In the genomic region with DNA sequence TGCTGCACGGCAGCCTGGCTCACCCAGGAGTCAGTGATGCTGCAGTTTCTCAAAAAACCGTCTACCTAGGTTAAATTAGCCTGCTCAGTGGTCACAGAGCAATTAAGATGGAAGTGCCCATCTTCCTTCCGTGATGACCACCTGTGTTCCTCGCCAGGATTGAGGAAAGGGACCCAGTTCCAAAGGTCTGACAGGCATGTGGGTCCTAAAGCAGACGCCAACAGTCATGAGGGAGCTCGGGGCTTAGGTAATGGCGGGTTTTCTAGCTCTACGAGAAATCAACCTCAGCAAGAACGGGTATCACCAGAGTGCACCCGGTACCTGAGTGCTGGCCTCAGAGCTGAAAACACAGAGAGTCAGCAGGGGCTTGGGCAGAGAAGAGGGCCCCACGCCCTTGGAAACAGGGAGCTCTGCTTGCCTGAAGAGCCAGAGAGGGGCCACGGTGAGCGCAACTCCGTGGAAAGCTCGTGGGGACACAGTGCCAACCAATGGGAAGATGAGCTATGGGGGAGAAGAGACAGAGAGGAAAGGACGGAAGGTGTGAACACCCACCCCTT, we compare ENCODE assay signal across 8 cellular contexts. TPM values are rescaled to one million over a fixed set of nuclear protein-coding genes. Genes with fewer than 3 reads are reported as not detected.
A peak's percentile ranks its signal among the peaks of the same experiment; 100 is the strongest.
DNase-seq lines count a peak whose midpoint lies in the region; ATAC-seq and TF ChIP-seq lines count a peak whose summit lies in the region.

No MANE protein-coding gene starts in this region.

- H3K4me1 ChIP-seq in IMR-90 (ENCODE audit: control insufficient read depth, insufficient read depth, low read length) (peaks cover 8% of the 10 kb centered on the region), neural progenitor cell (peaks cover 21% of the 10 kb centered on the region), left lung (peaks cover 8 to 17% of the 10 kb centered on the region in 2 donors)

- no peak overlapping the region for H2BK5ac ChIP-seq in IMR-90 (ENCODE audit: low read depth, low read length, poor library complexity, severe bottlenecking)

- H3F3A ChIP-seq in neural progenitor cell (ENCODE audit: low read depth): peaks cover 13% of the 10 kb centered on the region

- CTCF ChIA-PET in CD4-positive, alpha-beta T cell (lab: Charles Lee): interaction anchor here (1.4 to 2.7 kb wide), 13 partner anchors 8 to 102 kb away, joined by 3 to 72 read pairs (median 7); no protein-coding TSS in a partner anchor
- CTCF ChIA-PET in IMR-90 (lab: Yijun Ruan, JAX): interaction anchor here (0.6 to 1.6 kb wide), 5 partner anchors 10 to 224 kb away, joined by 3 to 5 read pairs (median 3); no protein-coding TSS in a partner anchor

- H3K18ac ChIP-seq in IMR-90 (ENCODE audit: low read depth, low read length): no peak overlapping the region

- no peak for TF ChIP-seq POLR2A in IMR-90 (IDR thresholded peaks at IDR 0.05; ENCODE audit: low read depth, low read length)

- peak overlapping the region; percentile 44 for H2AFZ ChIP-seq in IMR-90 (replicated peaks; ENCODE audit: low read length, poor library complexity)
- no peak overlapping the region for H2AFZ ChIP-seq in neural progenitor cell (replicated peaks)

- H3K56ac ChIP-seq in IMR-90 (ENCODE audit: extremely low read depth, insufficient read depth, low read length): no peak overlapping the region

- no peak overlapping the region for H3K14ac ChIP-seq in IMR-90 (replicated peaks; ENCODE audit: low read depth, low read length)

- intact Hi-C loops in CD4-positive, alpha-beta T cell (cut with DNase I, micrococcal nuclease): loop anchor here (1.0 to 10.0 kb wide), 4 partner anchors 14 to 211 kb away; partner anchors contain the start of genes DNMT3A (in 2 of the 2) and POMC (in 1 of the 2)
- intact Hi-C loops in IMR-90 (cut with micrococcal nuclease): loop anchor here (2.0 kb wide), 2 partner anchors 33 to 147 kb away; no protein-coding TSS in a partner anchor
- intact Hi-C loops in left lung (cut with DNase I): no loop called here

- no peaks in the 10 kb centered on the region for H3K27me3 ChIP-seq in CD4-positive, alpha-beta T cell (ENCODE audit: control insufficient read depth, insufficient read depth, low read length)
- H3K27me3 ChIP-seq in IMR-90 (ENCODE audit: control insufficient read depth, insufficient read depth, low read length): no peaks in the 10 kb centered on the region
- H3K27me3 ChIP-seq in neural progenitor cell: peaks cover 4% of the 10 kb centered on the region
- no peaks in the 10 kb centered on the region for H3K27me3 ChIP-seq in left lung

- no peak overlapping the region for H3K27ac ChIP-seq in CD4-positive, alpha-beta T cell (ENCODE audit: low read depth, low read length)
- H3K27ac ChIP-seq in IMR-90 (ENCODE audit: insufficient read depth, low read length) (no peak overlapping the region), neural progenitor cell (no peak overlapping the region), substantia nigra (ENCODE audit: low read depth, low read length, poor library complexity, severe bottlenecking) (no peak overlapping the region), left lung (no peak overlapping the region)

- H3K4me3 ChIP-seq in IMR-90 (ENCODE audit: insufficient read depth, low read depth, low read length): no peak overlapping the region
- H3K4me3 ChIP-seq in neural progenitor cell: no peak overlapping the region
- H3K4me3 ChIP-seq in left lung: no peak overlapping the region

- no peak overlapping the region for H4K8ac ChIP-seq in IMR-90 (ENCODE audit: low read depth in 2 of 2, low read length in 2 of 2)

- no peak overlapping the region for H2AK9ac ChIP-seq in IMR-90 (replicated peaks; ENCODE audit: low read depth, low read length, poor library complexity)

- H4K91ac ChIP-seq in IMR-90 (ENCODE audit: insufficient read depth, low read depth, low read length): no peak overlapping the region

- in situ Hi-C loops in IMR-90 (cut with MboI; ENCODE audit: low sequenced_read_pairs): no loop called here

- no peak overlapping the region for H4K5ac ChIP-seq in IMR-90 (ENCODE audit: low read depth, low read length)

- no peak for TF ChIP-seq RAD21 in IMR-90 (IDR thresholded peaks at IDR 0.05; ENCODE audit: low read length)

- no peaks in the 10 kb centered on the region for H3K79me2 ChIP-seq in neural progenitor cell (ENCODE audit: low read depth)

- ATAC-seq in CD4-positive, alpha-beta T cell (ENCODE audit: poor library complexity): no peak
- no peak for ATAC-seq in IMR-90 (ENCODE audit: low read depth)
- no peak for ATAC-seq in left lung

- POLR2A ChIA-PET in CD4-positive, alpha-beta T cell (lab: Charles Lee): interaction anchor here (0.8 to 5.1 kb wide), 6 partner anchors 14 to 159 kb away, joined by 3 to 55 read pairs (median 3); no protein-coding TSS in a partner anchor
- POLR2A ChIA-PET in IMR-90 (lab: Charles Lee; ENCODE audit: unreplicated experiment): no interaction called here

- H2BK20ac ChIP-seq in IMR-90 (ENCODE audit: low read depth, low read length): no peak overlapping the region

- peak overlapping the region; percentile 48 for H3K4me3 Mint-ChIP-seq in CD4-positive, alpha-beta T cell
- H3K4me3 Mint-ChIP-seq in chondrocyte (ENCODE audit: unreplicated experiment): peak overlapping the region; percentile 42
- H3K4me3 Mint-ChIP-seq in neural progenitor cell: peak overlapping the region; percentile 76

- no peak for TF ChIP-seq CTCF in CD4-positive, alpha-beta T cell (IDR thresholded peaks at IDR 0.05)
- TF ChIP-seq CTCF in IMR-90 (conservative IDR thresholded peaks at IDR 0.05; ENCODE audit: low read depth, low read length): no peak
- TF ChIP-seq CTCF in chondrocyte (IDR thresholded peaks at IDR 0.05): no peak
- no peak for TF ChIP-seq CTCF in neural progenitor cell (IDR thresholded peaks at IDR 0.05)
- no peak for TF ChIP-seq CTCF in left lung (IDR thresholded peaks at IDR 0.05)

- H4K20me1 ChIP-seq in IMR-90 (ENCODE audit: insufficient read depth, low read length): no peaks in the 10 kb centered on the region
- H4K20me1 ChIP-seq in neural progenitor cell (ENCODE audit: low read depth): no peaks in the 10 kb centered on the region

- H3K9ac ChIP-seq in IMR-90 (ENCODE audit: low read depth, low read length) (no peak overlapping the region), neural progenitor cell (no peak overlapping the region)

- 96% methylated on average over 8 of the region's 16 CpGs; no CpG with 5 or more reads in 1 of the 2 experiments for WGBS in IMR-90 (ENCODE audit: extremely low coverage in 2 of 2, insufficient read length in 1 of 2), 2 experiments

- H3K9me3 ChIP-seq in CD4-positive, alpha-beta T cell (ENCODE audit: control insufficient read depth, low read length): no peaks in the 10 kb centered on the region
- H3K9me3 ChIP-seq in IMR-90 (ENCODE audit: control insufficient read depth, insufficient read depth, low read length) (no peaks in the 10 kb centered on the region), neural progenitor cell (ENCODE audit: low read depth) (no peaks in the 10 kb centered on the region), left lung (no peaks in the 10 kb centered on the region)

- H3K27me3 Mint-ChIP-seq in CD4-positive, alpha-beta T cell: no peaks in the 10 kb centered on the region
- H3K27me3 Mint-ChIP-seq in chondrocyte (ENCODE audit: low read depth) (no peaks in the 10 kb centered on the region), neural progenitor cell (ENCODE audit: insufficient read depth, low read depth) (peaks cover 13% of the 10 kb centered on the region)

- dilution Hi-C loops in IMR-90 (cut with HindIII; ENCODE audit: low sequenced_read_pairs, unreplicated experiment): no loop called here

- no peak overlapping the region for H2BK120ac ChIP-seq in IMR-90 (ENCODE audit: low read depth, low read length)

- H3K4me2 ChIP-seq in IMR-90 (ENCODE audit: low read depth, low read length): no peak overlapping the region
- no peak overlapping the region for H3K4me2 ChIP-seq in neural progenitor cell

- H3K4ac ChIP-seq in IMR-90 (ENCODE audit: low read depth, low read length): no peak overlapping the region

- H3K9me1 ChIP-seq in IMR-90 (ENCODE audit: insufficient read depth, low read length): peaks cover 16% of the 10 kb centered on the region

- H3K79me1 ChIP-seq in IMR-90 (ENCODE audit: low read depth in 1 of 2, low read length in 2 of 2): no peaks in the 10 kb centered on the region

- no peak overlapping the region for H3K27ac Mint-ChIP-seq in CD4-positive, alpha-beta T cell
- no peak overlapping the region for H3K27ac Mint-ChIP-seq in chondrocyte (ENCODE audit: unreplicated experiment)
- H3K27ac Mint-ChIP-seq in neural progenitor cell: peak overlapping the region; percentile 57

- no peak overlapping the region for H2AK5ac ChIP-seq in IMR-90 (ENCODE audit: low read depth, low read length)

- no peaks in the 10 kb centered on the region for H3K36me3 ChIP-seq in IMR-90 (ENCODE audit: control insufficient read depth, insufficient read depth, low read length)
- H3K36me3 ChIP-seq in neural progenitor cell: no peaks in the 10 kb centered on the region
- H3K36me3 ChIP-seq in left lung: no peaks in the 10 kb centered on the region

- peaks cover 43% of the 10 kb centered on the region for H3K4me1 Mint-ChIP-seq in CD4-positive, alpha-beta T cell (ENCODE audit: low read depth)
- peaks cover 9% of the 10 kb centered on the region for H3K4me1 Mint-ChIP-seq in chondrocyte (ENCODE audit: low read depth)
- peaks cover 37% of the 10 kb centered on the region for H3K4me1 Mint-ChIP-seq in neural progenitor cell

- no peaks in the 10 kb centered on the region for H3K9me3 Mint-ChIP-seq in CD4-positive, alpha-beta T cell
- H3K9me3 Mint-ChIP-seq in chondrocyte (ENCODE audit: low read depth) (no peaks in the 10 kb centered on the region), neural progenitor cell (peaks cover 6% of the 10 kb centered on the region)

- H2BK15ac ChIP-seq in IMR-90 (ENCODE audit: low read depth, low read length): no peak overlapping the region

- no peak overlapping the region for H3K23ac ChIP-seq in IMR-90 (ENCODE audit: low read depth, low read length)

- no peaks in the 10 kb centered on the region for H3K36me3 Mint-ChIP-seq in CD4-positive, alpha-beta T cell (ENCODE audit: low read depth)
- no peaks in the 10 kb centered on the region for H3K36me3 Mint-ChIP-seq in chondrocyte (ENCODE audit: low read depth)
- peaks cover 7% of the 10 kb centered on the region for H3K36me3 Mint-ChIP-seq in neural progenitor cell

- DNase-seq in CD4-positive, alpha-beta T cell: no peak
- DNase-seq in IMR-90: no peak
- DNase-seq in chondrocyte (ENCODE audit: low spot score): peak; percentile 56
- DNase-seq in neural progenitor cell (ENCODE audit: low spot score): no peak
- DNase-seq in substantia nigra (lab: John Stamatoyannopoulos, UW): no peak
- no peak for DNase-seq in left lung
- DNase-seq in MV-4-11 (lab: John Stamatoyannopoulos, UW): no peak
- no peak for DNase-seq in SKM-1 (lab: John Stamatoyannopoulos, UW; ENCODE audit: unreplicated experiment)

- BruUV-seq in IMR-90 (replicated peaks; lab: Mats Ljungman, UMichigan): no TSS peak

TF ChIP-seq in IMR-90, 13 proteins besides CTCF, POLR2A, EP300 and RAD21:
- TF ChIP-seq CEBPB (IDR thresholded peaks at IDR 0.05; ENCODE audit: low read depth, low read length): no peak
TF ChIP-seq in IMR-90: peak in this region for 0.

RNA-seq across cellular contexts. Expression of gene DNMT3A, which starts 34.3 kb away (rescaled TPM):
- total RNA-seq in CD4-positive, alpha-beta T cell: 10 to 100 TPM; 57.1 to 62.1 TPM
- total RNA-seq in IMR-90 (2012; rRNA removed): 6.1 and 9.7 TPM in 2 replicates
- 4.4 and 4.5 TPM in 2 replicates for polyA plus RNA-seq in IMR-90 (2012; rRNA removed)
- 1.4 and 3.9 TPM in 2 replicates for polyA plus RNA-seq in IMR-90 (2012; cell fraction: cytosol; rRNA removed)
- 15.3 and 15.8 TPM in 2 replicates for polyA plus RNA-seq in IMR-90 (2012; cell fraction: nucleus; rRNA removed; ENCODE audit: low replicate concordance)
- 43.9 to 56.7 TPM (median 45.4 TPM) in 3 replicates for total RNA-seq in chondrocyte
- total RNA-seq in neural progenitor cell (ENCODE audit: low replicate concordance): 46.5 and 81.1 TPM in 2 replicates
- total RNA-seq in left lung: 10 to 100 TPM; 37.5 to 38.7 TPM

Comparison
In these comparisons a context has a peak if more than half of its experiments do, and no peak if none do; other contexts are left out.
1. intact Hi-C loops: an anchor here in CD4-positive, alpha-beta T cell (1.0 to 10.0 kb wide) and IMR-90 (2.0 kb wide); none called in left lung.